Comparison of ENCODE assay signal across 27 cellular contexts in genomic region chr20:63808964-63809674, GRCh38. TPM values are rescaled to one million over a fixed set of nuclear protein-coding genes. Genes with fewer than 3 reads are reported as not detected.
DNase-seq lines count a peak whose midpoint lies in the region; ATAC-seq, FAIRE-seq and TF ChIP-seq lines count a peak whose summit lies in the region.
"Had no signal": no experiment of that assay in that cellular context is flagged by ENCODE, and none has a peak within 500 bp of the region (broad histone marks: within the 10 kb centered on the region; RNA-seq: fewer than 3 reads in every experiment).

No MANE protein-coding gene starts in this region.

- H3K27ac ChIP-seq in heart left ventricle (no peak overlapping the region), K562 (ENCODE audit: extremely low read depth, low read depth, low read length) (no peak overlapping the region), HepG2 (ENCODE audit: extremely low read length, insufficient read depth, low read length) (no peak overlapping the region)
- H3K27ac ChIP-seq: HL-60, PC-9, SK-N-MC had no signal

- no peak for FAIRE-seq in K562 (lab: Jason Lieb, UNC)
- FAIRE-seq in HepG2 (lab: Jason Lieb, UNC), result no peak
- FAIRE-seq: G401.6 had no signal

- no peak overlapping the region; a peak in 1 of 4 replicates for H3K9ac ChIP-seq in K562 (ENCODE audit: insufficient read depth in 1 of 2, low read depth in 2 of 2, low read length in 2 of 2)
- no peak overlapping the region for H3K9ac ChIP-seq in HepG2 (ENCODE audit: insufficient read depth, low read depth, low read length)

- no peaks in the 10 kb centered on the region for H3K79me2 ChIP-seq in K562 (ENCODE audit: control insufficient read depth, insufficient read depth, low read length)
- H3K79me2 ChIP-seq in HepG2 (ENCODE audit: insufficient read depth, low read length), result no peaks in the 10 kb centered on the region

- ATAC-seq in Right ventricle myocardium inferior (peak; percentile 33), heart left ventricle (no peak), K562 (peak; percentile 91), HepG2 (peak; percentile 68), HG02759 (IDR thresholded peaks at IDR 0.05; ENCODE audit: unreplicated experiment) (no peak)
- no peak for ATAC-seq in stimulated activated naive B cell treated with anti-CD40 and anti-IgM and Interleukin-4, amounts not matched to agents 10 μg/mL and 1 μg/mL and 100 μg/mL, for 72 hours (replicated peaks)

- H3K27ac Mint-ChIP-seq in stimulated activated naive B cell treated with anti-CD40 and anti-IgM and Interleukin-4, amounts not matched to agents 10 μg/mL and 1 μg/mL and 100 μg/mL, for 72 hours, result no peak overlapping the region

- H3K9me1 ChIP-seq in K562 (ENCODE audit: control insufficient read depth, insufficient read depth, low read length), result no peaks in the 10 kb centered on the region

- no peak overlapping the region for H3K4me2 ChIP-seq in K562 (ENCODE audit: insufficient read depth, low read length)
- H3K4me2 ChIP-seq in HepG2 (ENCODE audit: low read depth, low read length), result no peak overlapping the region
- H3K4me2 ChIP-seq: PC-9 had no signal

- DNase-seq in Right ventricle myocardium inferior (ENCODE audit: missing footprints) (no peak), heart left ventricle (no peak), K562 (ENCODE audit: extremely low read depth in 1 of 4, low spot score in 3 of 4) (peak in 2 of 4 experiments; percentile 45 to 53), HepG2 (ENCODE audit: low spot score) (no peak), retina (no peak)
- no peak for DNase-seq in stimulated activated naive B cell treated with anti-CD40 and anti-IgM and Interleukin-4, amounts not matched to agents 10 μg/mL and 1 μg/mL and 100 μg/mL, for 72 hours
- DNase-seq in activated CD4-positive, alpha-beta T cell treated with anti-CD3 and anti-CD28 coated beads, Interleukin-2, amount 50 U/mL, for 1 hour, result no peak
- DNase-seq: GOT3; Kasumi-1; NCI-H1092 treated with DMSO at 0.1 percent for 48 hours; NCI-H1436; NCI-H187 treated with DMSO at 0.1 percent for 48 hours; NCI-H2171 treated with DMSO at 0.1 percent for 48 hours; NCI-H345; NCI-H524 treated with DMSO at 0.1 percent for 48 hours; NCI-H774; NK-92 treated with Interleukin-12 subunit alpha and Interleukin-12 subunit beta, amount 100 ng/mL, for 24 hours; PC-9; SHP77 had no signal

- H3K4me1 ChIP-seq in heart left ventricle (peaks cover 0 to 33% (median 18%) of the 10 kb centered on the region in 12 donors), K562 (replicated peaks in 1 of 2; ENCODE audit: control insufficient read depth in 2 of 2, insufficient read depth in 2 of 2, low read length in 2 of 2) (peaks cover 0 to 28% of the 10 kb centered on the region in 2 experiments; a peak in 2 of 5 replicates), HepG2 (ENCODE audit: insufficient read depth, low read length) (peaks cover 29% of the 10 kb centered on the region)

- no peak for TF ChIP-seq EP300 in K562 (IDR thresholded peaks at IDR 0.05; ENCODE audit: low read length)
- no peak for TF ChIP-seq EP300 in HepG2 (IDR thresholded peaks at IDR 0.05; ENCODE audit: low read depth in 2 of 2, low read length in 2 of 2)
- TF ChIP-seq EP300 in HepG2 (CRISPR knock-in tag; IDR thresholded peaks at IDR 0.05; ENCODE audit: borderline replicate concordance), result no peak

- peaks cover 3 to 5% of the 10 kb centered on the region in 2 donors for H3K4me1 Mint-ChIP-seq in stimulated activated naive B cell treated with anti-CD40 and anti-IgM and Interleukin-4, amounts not matched to agents 10 μg/mL and 1 μg/mL and 100 μg/mL, for 72 hours

- peaks cover 0 to 15% (median 0%) of the 10 kb centered on the region in 9 donors for H3K36me3 ChIP-seq in heart left ventricle
- no peaks in the 10 kb centered on the region for H3K36me3 ChIP-seq in K562 (ENCODE audit: control insufficient read depth, insufficient read depth, low read length)
- H3K36me3 ChIP-seq in HepG2 (replicated peaks in 1 of 2; ENCODE audit: control insufficient read depth in 1 of 2, insufficient read depth in 2 of 2, low read length in 2 of 2), result no peaks in the 10 kb centered on the region

- H4K20me1 ChIP-seq in K562 (replicated peaks; ENCODE audit: control insufficient read depth, insufficient read depth, low read length) (no peaks in the 10 kb centered on the region; the same call in 1 of the 2 replicates), HepG2 (ENCODE audit: insufficient read depth, low read length) (no peaks in the 10 kb centered on the region)

- H3K4me3 ChIP-seq in heart left ventricle (no peak overlapping the region), K562 (no peak overlapping the region), HepG2 (replicated peaks in 1 of 3; ENCODE audit: insufficient read depth in 1 of 3, low read depth in 2 of 3, low read length in 3 of 3) (no peak overlapping the region)
- H3K4me3 ChIP-seq: PC-9, SK-N-MC had no signal

- POLR2A ChIA-PET in K562 (lab: Yijun Ruan, JAX) (interaction anchor here (0.5 to 0.8 kb wide), 4 partner anchors 20 to 285 kb away, joined by 3 to 4 read pairs (median 3); no protein-coding TSS in a partner anchor), HepG2 (lab: Yijun Ruan, JAX) (no interaction called here)

- H3K27me3 ChIP-seq in heart left ventricle (no peaks in the 10 kb centered on the region), K562 (ENCODE audit: control insufficient read depth in 2 of 2, insufficient read depth in 2 of 2, low read length in 2 of 2) (peaks cover 0 to under 1% of the 10 kb centered on the region in 2 experiments; a peak in 1 of 5 replicates), HepG2 (ENCODE audit: control insufficient read depth in 1 of 2, insufficient read depth in 2 of 2, low read length in 2 of 2) (no peaks in the 10 kb centered on the region)

- CTCF ChIA-PET in K562 (lab: Yijun Ruan, JAX; ENCODE audit: low intra/inter-chr PET ratio), result no interaction called here
- CTCF ChIA-PET in HepG2 (lab: Yijun Ruan, JAX; ENCODE audit: low intra/inter-chr PET ratio, low total read pairs), result no interaction called here

- 92 to 95% (median 94%) methylated on average over 28 to 31 of the region's 31 CpGs for WGBS in heart left ventricle, 4 donors
- WGBS in K562 (ENCODE audit: insufficient coverage, low coverage, missing lambda C conversion rate), result 64% methylated on average over 24 of the region's 31 CpGs
- WGBS in HepG2 (ENCODE audit: low lambda C conversion rate), result 96% methylated on average over 30 of the region's 31 CpGs

- in situ Hi-C loops in K562 (cut with MboI) (no loop called here), HepG2 (cut with HindIII; ENCODE audit: extremely low pct_ligation_motif_present, low pct_unique_long_range_greater_than_20kb) (no loop called here)

- BruUV-seq in K562 (replicated peaks; lab: Mats Ljungman, UMichigan), result no TSS peak
- no TSS peak for BruUV-seq in HepG2 (replicated peaks; lab: Mats Ljungman, UMichigan)

- no peak overlapping the region for H2AFZ ChIP-seq in K562 (ENCODE audit: low read depth, low read length)
- no peak overlapping the region for H2AFZ ChIP-seq in HepG2 (ENCODE audit: low read length)
- H2AFZ ChIP-seq: PC-9 had no signal

- no peaks in the 10 kb centered on the region for H3K9me3 ChIP-seq in heart left ventricle
- no peaks in the 10 kb centered on the region for H3K9me3 ChIP-seq in K562 (replicated peaks; ENCODE audit: control insufficient read depth, insufficient read depth, low read depth, low read length)
- no peaks in the 10 kb centered on the region for H3K9me3 ChIP-seq in HepG2 (ENCODE audit: low read length)

- peaks cover 0 to 1% of the 10 kb centered on the region in 2 donors for H3K36me3 Mint-ChIP-seq in stimulated activated naive B cell treated with anti-CD40 and anti-IgM and Interleukin-4, amounts not matched to agents 10 μg/mL and 1 μg/mL and 100 μg/mL, for 72 hours

- TF ChIP-seq POLR2A in heart left ventricle (IDR thresholded peaks at IDR 0.05) (no peak), K562 (conservative IDR thresholded peaks at IDR 0.05) (no peak), HepG2 (IDR thresholded peaks at IDR 0.05; ENCODE audit: insufficient read depth in 1 of 2, low read depth in 2 of 2, low read length in 2 of 2) (no peak)

- intact Hi-C loops in Right ventricle myocardium inferior (cut with DNase I) (no loop called here), heart left ventricle (cut with DNase I) (no loop called here), K562 (cut with micrococcal nuclease) (loop anchor here (5.0 kb wide), 1 partner anchor 102 kb away; the partner anchor contains the start of genes ARFRP1 and ZGPAT), HepG2 (cut with micrococcal nuclease; ENCODE audit: unreplicated experiment) (no loop called here)

- no peaks in the 10 kb centered on the region for H3K9me3 Mint-ChIP-seq in stimulated activated naive B cell treated with anti-CD40 and anti-IgM and Interleukin-4, amounts not matched to agents 10 μg/mL and 1 μg/mL and 100 μg/mL, for 72 hours

- TF ChIP-seq CTCF in heart left ventricle (IDR thresholded peaks at IDR 0.05) (no peak), K562 (IDR thresholded peaks at IDR 0.05 in 2 of 3, conservative IDR thresholded peaks at IDR 0.05 in 1 of 3; ENCODE audit: insufficient read depth in 2 of 3, low read depth in 1 of 3, low read length in 3 of 3) (peak; percentile 62 to 68 (median 66); a peak in 5 of 6 replicates), HepG2 (CRISPR knock-in tag; IDR thresholded peaks at IDR 0.05) (peak; percentile 60)

- TF ChIP-seq RAD21 in K562 (CRISPR knock-in tag; conservative IDR thresholded peaks at IDR 0.05 in 1 of 2, IDR thresholded peaks at IDR 0.05 in 1 of 2) (peak in 1 of 2 experiments; percentile 46; a peak in 2 of 4 replicates), HepG2 (CRISPR knock-in tag; IDR thresholded peaks at IDR 0.05) (peak; percentile 27; the same call in 1 of the 2 replicates)

- no peaks in the 10 kb centered on the region for H3K27me3 Mint-ChIP-seq in stimulated activated naive B cell treated with anti-CD40 and anti-IgM and Interleukin-4, amounts not matched to agents 10 μg/mL and 1 μg/mL and 100 μg/mL, for 72 hours

- no peak overlapping the region for H3K4me3 Mint-ChIP-seq in stimulated activated naive B cell treated with anti-CD40 and anti-IgM and Interleukin-4, amounts not matched to agents 10 μg/mL and 1 μg/mL and 100 μg/mL, for 72 hours

RNA-seq across cellular contexts. Expression of gene ZBTB46, which starts 21.9 kb away (rescaled TPM):
- total RNA-seq in Right ventricle myocardium inferior, result 13.8 TPM
- 10 to 100 TPM; 11.2 to 27.4 (median 14.4) TPM for total RNA-seq in heart left ventricle
- polyA plus RNA-seq in heart left ventricle, result 1 to 10 TPM; 6.6 to 8.2 TPM
- total RNA-seq in K562 (2011; cell fraction: chromatin; rRNA removed; ENCODE audit: low replicate concordance), result 6.4 and 23.8 TPM in 2 replicates
- 8.2 and 11.0 TPM in 2 replicates for total RNA-seq in K562 (2011; cell fraction: nucleolus; rRNA removed)
- total RNA-seq in K562 (2011; cell fraction: nucleoplasm; rRNA removed), result 6.0 and 7.5 TPM in 2 replicates
- 2.2 and 2.6 TPM in 2 replicates for total RNA-seq in K562 (2014; rRNA removed)
- total RNA-seq in K562 (2014; rRNA removed; fragmentation: Illumina TruSeq; extraction: Trizol), result 0.38 and 0.40 TPM in 2 replicates
- total RNA-seq in K562 (2015; rRNA removed; fragmentation: Illumina TruSeq; extraction: Trizol), result 2.3 TPM in 2 replicates
- 4.1 and 4.6 TPM in 2 replicates for total RNA-seq in K562 (2021)
- 1.1 and 1.7 TPM in 2 replicates for polyA plus RNA-seq in K562 (2011; rRNA removed)
- 1.7 and 3.0 TPM in 2 replicates for polyA plus RNA-seq in K562 (2011; cell fraction: cytosol; rRNA removed)
- polyA plus RNA-seq in K562 (2011; cell fraction: nucleus; rRNA removed), result 4.8 and 8.1 TPM in 2 replicates
- 2.3 and 3.0 TPM in 2 replicates for polyA plus RNA-seq in K562 (2012)
- polyA plus RNA-seq in K562 (2014; fragmentation: Illumina TruSeq; extraction: Trizol), result 0.39 and 1.1 TPM in 2 replicates
- under 1 TPM; 0.29 to 0.58 TPM for polyA plus RNA-seq in K562 (2014; fragmentation: Nextera tagmentation; extraction: Ambion mirVana)
- 1.3 and 2.0 TPM in 2 replicates for polyA plus RNA-seq in K562 (2014; rRNA removed)
- polyA minus RNA-seq in K562 (2011; rRNA and poly(A)+ RNA removed), result 13.0 and 13.5 TPM in 2 replicates
- polyA minus RNA-seq in K562 (2011; cell fraction: cytosol; rRNA and poly(A)+ RNA removed), result 14.3 and 18.7 TPM in 2 replicates
- 4.2 and 5.1 TPM in 2 replicates for polyA minus RNA-seq in K562 (2011; cell fraction: nucleus; rRNA and poly(A)+ RNA removed)
- total RNA-seq in HepG2 (2016; rRNA removed; fragmentation: Illumina TruSeq; extraction: Trizol), result 10.9 and 13.5 TPM in 2 replicates
- total RNA-seq in HepG2 (2016; cell fraction: cytosol; rRNA removed; fragmentation: Illumina TruSeq; extraction: Trizol; ENCODE audit: low read depth), result 74.9 and 80.6 TPM in 2 replicates
- total RNA-seq in HepG2 (2016; cell fraction: insoluble cytoplasmic fraction; rRNA removed; fragmentation: Illumina TruSeq; extraction: Trizol), result 10.9 and 15.4 TPM in 2 replicates
- total RNA-seq in HepG2 (2016; cell fraction: membrane; rRNA removed; fragmentation: Illumina TruSeq; extraction: Trizol), result 51.8 and 55.2 TPM in 2 replicates
- 8.7 and 9.2 TPM in 2 replicates for total RNA-seq in HepG2 (2016; cell fraction: nucleus; rRNA removed; fragmentation: Illumina TruSeq; extraction: Trizol)
- 1.6 and 2.7 TPM in 2 replicates for polyA plus RNA-seq in HepG2 (2011; rRNA removed)
- polyA plus RNA-seq in HepG2 (2011; cell fraction: cytosol; rRNA removed), result 1.6 and 2.0 TPM in 2 replicates
- 7.2 and 7.6 TPM in 2 replicates for polyA plus RNA-seq in HepG2 (2011; cell fraction: nucleus; rRNA removed)
- 3.8 and 5.3 TPM in 2 replicates for polyA plus RNA-seq in HepG2 (2012)
- 0.45 and 0.85 TPM in 2 replicates for polyA plus RNA-seq in HepG2 (2016; cell fraction: cytosol; fragmentation: Illumina TruSeq; extraction: Trizol; ENCODE audit: low read depth)
- 3.9 and 4.2 TPM in 2 replicates for polyA plus RNA-seq in HepG2 (2016; cell fraction: insoluble cytoplasmic fraction; fragmentation: Illumina TruSeq; extraction: Trizol; ENCODE audit: low read depth)
- 1.4 and 1.5 TPM in 2 replicates for polyA plus RNA-seq in HepG2 (2016; cell fraction: membrane; fragmentation: Illumina TruSeq; extraction: Trizol; ENCODE audit: low read depth)
- polyA plus RNA-seq in HepG2 (2016; cell fraction: nucleus; fragmentation: Illumina TruSeq; extraction: Trizol; ENCODE audit: insufficient read depth, low read depth), result 7.1 and 7.5 TPM in 2 replicates
- polyA minus RNA-seq in HepG2 (2011; rRNA and poly(A)+ RNA removed; ENCODE audit: low replicate concordance), result 18.8 and 33.6 TPM in 2 replicates
- polyA minus RNA-seq in HepG2 (2011; cell fraction: cytosol; rRNA and poly(A)+ RNA removed), result 8.3 and 9.0 TPM in 2 replicates
- 5.4 and 9.1 TPM in 2 replicates for polyA minus RNA-seq in HepG2 (2011; cell fraction: nucleus; rRNA and poly(A)+ RNA removed)

RNA-seq across cellular contexts. Expression of gene ABHD16B, which starts 52.2 kb away (rescaled TPM):
- not detected for total RNA-seq in Right ventricle myocardium inferior
- total RNA-seq in heart left ventricle, result not detected
- under 1 TPM; 0.12 to 0.72 TPM for polyA plus RNA-seq in heart left ventricle
- total RNA-seq in K562 (2011; cell fraction: chromatin; rRNA removed; ENCODE audit: low replicate concordance), result not detected in 2 replicates
- total RNA-seq in K562 (2011; cell fraction: nucleolus; rRNA removed), result not detected in 2 replicates
- not detected in 2 replicates for total RNA-seq in K562 (2011; cell fraction: nucleoplasm; rRNA removed)
- total RNA-seq in K562 (2014; rRNA removed), result not detected in 2 replicates
- not detected in 2 replicates for total RNA-seq in K562 (2014; rRNA removed; fragmentation: Illumina TruSeq; extraction: Trizol)
- not detected in 2 replicates for total RNA-seq in K562 (2015; rRNA removed; fragmentation: Illumina TruSeq; extraction: Trizol)
- total RNA-seq in K562 (2021), result not detected in 2 replicates
- polyA plus RNA-seq in K562 (2011; rRNA removed), result not detected in 2 replicates
- polyA plus RNA-seq in K562 (2011; cell fraction: cytosol; rRNA removed), result not detected in 2 replicates
- polyA plus RNA-seq in K562 (2011; cell fraction: nucleus; rRNA removed), result not detected in 2 replicates
- not detected in 2 replicates for polyA plus RNA-seq in K562 (2012)
- polyA plus RNA-seq in K562 (2014; fragmentation: Illumina TruSeq; extraction: Trizol), result not detected in 2 replicates
- not detected for polyA plus RNA-seq in K562 (2014; fragmentation: Nextera tagmentation; extraction: Ambion mirVana)
- polyA plus RNA-seq in K562 (2014; rRNA removed), result not detected in 2 replicates
- not detected in 2 replicates for polyA minus RNA-seq in K562 (2011; rRNA and poly(A)+ RNA removed)
- not detected in 2 replicates for polyA minus RNA-seq in K562 (2011; cell fraction: cytosol; rRNA and poly(A)+ RNA removed)
- not detected in 2 replicates for polyA minus RNA-seq in K562 (2011; cell fraction: nucleus; rRNA and poly(A)+ RNA removed)
- total RNA-seq in HepG2 (2016; rRNA removed; fragmentation: Illumina TruSeq; extraction: Trizol), result not detected in 2 replicates
- not detected in 2 replicates for total RNA-seq in HepG2 (2016; cell fraction: cytosol; rRNA removed; fragmentation: Illumina TruSeq; extraction: Trizol; ENCODE audit: low read depth)
- total RNA-seq in HepG2 (2016; cell fraction: insoluble cytoplasmic fraction; rRNA removed; fragmentation: Illumina TruSeq; extraction: Trizol), result not detected in 2 replicates
- not detected in 2 replicates for total RNA-seq in HepG2 (2016; cell fraction: membrane; rRNA removed; fragmentation: Illumina TruSeq; extraction: Trizol)
- not detected in 2 replicates for total RNA-seq in HepG2 (2016; cell fraction: nucleus; rRNA removed; fragmentation: Illumina TruSeq; extraction: Trizol)
- not detected in 2 replicates for polyA plus RNA-seq in HepG2 (2011; rRNA removed)
- not detected in 2 replicates for polyA plus RNA-seq in HepG2 (2011; cell fraction: cytosol; rRNA removed)
- not detected in 2 replicates for polyA plus RNA-seq in HepG2 (2011; cell fraction: nucleus; rRNA removed)
- not detected in 2 replicates for polyA plus RNA-seq in HepG2 (2012)
- not detected in 2 replicates for polyA plus RNA-seq in HepG2 (2016; cell fraction: cytosol; fragmentation: Illumina TruSeq; extraction: Trizol; ENCODE audit: low read depth)
- not detected in 2 replicates for polyA plus RNA-seq in HepG2 (2016; cell fraction: insoluble cytoplasmic fraction; fragmentation: Illumina TruSeq; extraction: Trizol; ENCODE audit: low read depth)
- polyA plus RNA-seq in HepG2 (2016; cell fraction: membrane; fragmentation: Illumina TruSeq; extraction: Trizol; ENCODE audit: low read depth), result not detected in 2 replicates
- polyA plus RNA-seq in HepG2 (2016; cell fraction: nucleus; fragmentation: Illumina TruSeq; extraction: Trizol; ENCODE audit: insufficient read depth, low read depth), result not detected in 2 replicates
- not detected in 2 replicates for polyA minus RNA-seq in HepG2 (2011; rRNA and poly(A)+ RNA removed; ENCODE audit: low replicate concordance)
- polyA minus RNA-seq in HepG2 (2011; cell fraction: cytosol; rRNA and poly(A)+ RNA removed), result not detected in 2 replicates
- not detected in 2 replicates for polyA minus RNA-seq in HepG2 (2011; cell fraction: nucleus; rRNA and poly(A)+ RNA removed)
- total RNA-seq: A172, M059J, PC-9, RPMI7951 had no signal
- polyA plus RNA-seq: BJ had no signal

RNA-seq across cellular contexts. Expression of gene TPD52L2, which starts 56.0 kb away (rescaled TPM):
- total RNA-seq in Right ventricle myocardium inferior (78.0 TPM), heart left ventricle (100 to 1,000 TPM in 1 of 9 donors, 10 to 100 TPM in 8; 65.0 to 122 (median 72.2) TPM), K562 (2014; rRNA removed) (54.7 and 69.8 TPM in 2 replicates), K562 (2014; rRNA removed; fragmentation: Illumina TruSeq; extraction: Trizol) (60.6 and 66.7 TPM in 2 replicates), K562 (2015; rRNA removed; fragmentation: Illumina TruSeq; extraction: Trizol) (74.6 and 76.2 TPM in 2 replicates), K562 (2021) (94.2 and 95.4 TPM in 2 replicates), HepG2 (2016; rRNA removed; fragmentation: Illumina TruSeq; extraction: Trizol) (156 and 187 TPM in 2 replicates)
- polyA plus RNA-seq in heart left ventricle (100 to 1,000 TPM in 1 of 2 donors, 10 to 100 TPM in 1; 44.4 to 179 TPM), K562 (2011; rRNA removed) (97.8 and 117 TPM in 2 replicates), K562 (2014; fragmentation: Illumina TruSeq; extraction: Trizol) (112 and 115 TPM in 2 replicates), K562 (2014; fragmentation: Nextera tagmentation; extraction: Ambion mirVana) (1 to 10 TPM; 1.9 to 9.3 TPM), K562 (2014; rRNA removed) (98.5 and 99.5 TPM in 2 replicates), HepG2 (2011; rRNA removed) (184 and 198 TPM in 2 replicates)
- total RNA-seq in K562 (2011; cell fraction: chromatin; rRNA removed; ENCODE audit: low replicate concordance), result 66.8 and 118 TPM in 2 replicates
- total RNA-seq in K562 (2011; cell fraction: nucleolus; rRNA removed), result 62.7 and 66.1 TPM in 2 replicates
- total RNA-seq in K562 (2011; cell fraction: nucleoplasm; rRNA removed), result 60.7 and 71.2 TPM in 2 replicates
- 109 and 128 TPM in 2 replicates for polyA plus RNA-seq in K562 (2011; cell fraction: cytosol; rRNA removed)
- 76.7 and 81.1 TPM in 2 replicates for polyA plus RNA-seq in K562 (2011; cell fraction: nucleus; rRNA removed)
- polyA plus RNA-seq in K562 (2012), result 73.1 and 95.5 TPM in 2 replicates
- polyA minus RNA-seq in K562 (2011; rRNA and poly(A)+ RNA removed), result 48.0 and 69.0 TPM in 2 replicates
- 69.2 and 82.6 TPM in 2 replicates for polyA minus RNA-seq in K562 (2011; cell fraction: cytosol; rRNA and poly(A)+ RNA removed)
- polyA minus RNA-seq in K562 (2011; cell fraction: nucleus; rRNA and poly(A)+ RNA removed), result 18.4 and 23.2 TPM in 2 replicates
- total RNA-seq in HepG2 (2016; cell fraction: cytosol; rRNA removed; fragmentation: Illumina TruSeq; extraction: Trizol; ENCODE audit: low read depth), result 17.3 and 18.9 TPM in 2 replicates
- 159 and 183 TPM in 2 replicates for total RNA-seq in HepG2 (2016; cell fraction: insoluble cytoplasmic fraction; rRNA removed; fragmentation: Illumina TruSeq; extraction: Trizol)
- total RNA-seq in HepG2 (2016; cell fraction: membrane; rRNA removed; fragmentation: Illumina TruSeq; extraction: Trizol), result 68.0 and 74.8 TPM in 2 replicates
- 80.6 and 85.7 TPM in 2 replicates for total RNA-seq in HepG2 (2016; cell fraction: nucleus; rRNA removed; fragmentation: Illumina TruSeq; extraction: Trizol)
- 197 and 204 TPM in 2 replicates for polyA plus RNA-seq in HepG2 (2011; cell fraction: cytosol; rRNA removed)
- 163 and 169 TPM in 2 replicates for polyA plus RNA-seq in HepG2 (2011; cell fraction: nucleus; rRNA removed)
- polyA plus RNA-seq in HepG2 (2012), result 96.3 and 115 TPM in 2 replicates
- 18.7 and 19.4 TPM in 2 replicates for polyA plus RNA-seq in HepG2 (2016; cell fraction: cytosol; fragmentation: Illumina TruSeq; extraction: Trizol; ENCODE audit: low read depth)
- 188 and 207 TPM in 2 replicates for polyA plus RNA-seq in HepG2 (2016; cell fraction: insoluble cytoplasmic fraction; fragmentation: Illumina TruSeq; extraction: Trizol; ENCODE audit: low read depth)
- 59.6 and 59.7 TPM in 2 replicates for polyA plus RNA-seq in HepG2 (2016; cell fraction: membrane; fragmentation: Illumina TruSeq; extraction: Trizol; ENCODE audit: low read depth)
- polyA plus RNA-seq in HepG2 (2016; cell fraction: nucleus; fragmentation: Illumina TruSeq; extraction: Trizol; ENCODE audit: insufficient read depth, low read depth), result 162 and 173 TPM in 2 replicates
- polyA minus RNA-seq in HepG2 (2011; rRNA and poly(A)+ RNA removed; ENCODE audit: low replicate concordance), result 128 and 150 TPM in 2 replicates
- polyA minus RNA-seq in HepG2 (2011; cell fraction: cytosol; rRNA and poly(A)+ RNA removed), result 114 and 118 TPM in 2 replicates
- polyA minus RNA-seq in HepG2 (2011; cell fraction: nucleus; rRNA and poly(A)+ RNA removed), result 47.3 and 56.6 TPM in 2 replicates

Comparison
In these comparisons a context has a peak if more than half of its experiments do, and no peak if none do; other contexts are left out.
1. ATAC-seq: peak in Right ventricle myocardium inferior (single experiment), K562 (single experiment) and HepG2 (single experiment); none in heart left ventricle (0 of 4), stimulated activated naive B cell treated with anti-CD40 and anti-IgM and Interleukin-4, amounts not matched to agents 10 μg/mL and 1 μg/mL and 100 μg/mL, for 72 hours (0 of 2) and HG02759 (single experiment).
2. CTCF ChIP-seq: peak in K562 (3 of 3) and HepG2 (single experiment); none in heart left ventricle (0 of 12).